Comparison of ENCODE assay signal across 1 cellular context in the genomic region with DNA sequence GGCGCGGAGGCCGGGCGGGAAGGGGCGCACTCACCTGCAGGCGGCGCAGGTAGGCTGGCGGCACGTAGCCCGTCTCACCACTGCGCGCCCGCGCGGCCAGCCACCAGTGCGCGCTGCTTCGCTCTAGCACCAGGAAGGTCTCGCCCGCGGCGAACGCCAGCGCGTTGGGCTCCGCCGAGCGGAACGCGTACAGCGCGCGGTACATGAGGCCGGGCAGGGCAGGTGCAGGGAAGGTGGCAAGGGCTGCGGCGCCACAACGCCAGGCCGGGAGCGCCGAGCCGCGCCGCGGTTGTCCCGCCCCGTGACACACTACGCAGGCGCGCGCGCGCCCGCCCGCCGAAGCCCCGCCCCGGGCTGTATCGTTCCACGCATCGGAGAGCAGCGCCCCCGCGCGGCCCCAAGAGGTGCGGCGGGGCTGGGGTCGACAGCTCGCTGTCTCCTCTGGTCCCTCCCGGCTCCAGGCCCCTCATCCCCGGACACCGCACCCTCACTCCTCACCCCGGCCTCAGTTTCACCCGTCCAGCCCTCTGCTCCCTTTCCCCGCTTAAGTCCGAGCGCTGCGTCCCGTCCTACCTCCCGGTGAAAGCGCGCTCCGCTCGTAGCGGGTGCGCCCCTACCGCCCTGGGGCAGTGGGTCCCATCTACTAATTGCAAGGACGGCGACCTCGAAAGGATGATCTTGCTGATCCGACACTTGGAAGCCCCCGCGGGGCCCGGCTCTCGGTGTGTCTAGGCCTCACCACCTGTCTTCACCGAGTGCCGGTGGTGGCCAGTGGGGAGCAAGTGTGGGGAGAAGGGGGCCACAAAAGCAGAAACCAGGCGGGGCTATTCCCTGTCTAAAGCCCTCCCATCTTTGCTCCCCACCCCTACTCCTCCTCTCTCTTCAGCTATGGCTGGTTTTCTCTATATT.
TF ChIP-seq lines count a peak whose summit lies in the region.

A gene (minus strand): TSS at position 313 of the 909 bp plus-strand sequence. CDS start 108 bp downstream, at position 205.

TF ChIP-seq in K562, 482 proteins besides CTCF, POLR2A, EP300 and RAD21 (continued from another document):
- TF ChIP-seq, protein P1, sequence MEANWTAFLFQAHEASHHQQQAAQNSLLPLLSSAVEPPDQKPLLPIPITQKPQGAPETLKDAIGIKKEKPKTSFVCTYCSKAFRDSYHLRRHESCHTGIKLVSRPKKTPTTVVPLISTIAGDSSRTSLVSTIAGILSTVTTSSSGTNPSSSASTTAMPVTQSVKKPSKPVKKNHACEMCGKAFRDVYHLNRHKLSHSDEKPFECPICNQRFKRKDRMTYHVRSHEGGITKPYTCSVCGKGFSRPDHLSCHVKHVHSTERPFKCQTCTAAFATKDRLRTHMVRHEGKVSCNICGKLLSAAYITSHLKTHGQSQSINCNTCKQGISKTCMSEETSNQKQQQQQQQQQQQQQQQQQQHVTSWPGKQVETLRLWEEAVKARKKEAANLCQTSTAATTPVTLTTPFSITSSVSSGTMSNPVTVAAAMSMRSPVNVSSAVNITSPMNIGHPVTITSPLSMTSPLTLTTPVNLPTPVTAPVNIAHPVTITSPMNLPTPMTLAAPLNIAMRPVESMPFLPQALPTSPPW (CRISPR knock-in tag; IDR thresholded peaks at IDR 0.05), result 0 out of 2 replicates have a peak, but pooled peaks have one; percentile 36
- TF ChIP-seq ELF1 (tag; IDR thresholded peaks at IDR 0.05), result no peak
- no peak for TF ChIP-seq FOXM1 (IDR thresholded peaks at IDR 0.05; ENCODE audit: low read depth)
- 0 out of 2 replicates have a peak, but pooled peaks have one; percentile 52 for TF ChIP-seq FOXM1 (CRISPR knock-in tag; IDR thresholded peaks at IDR 0.05; ENCODE audit: low read depth)
